In the genomic region with DNA sequence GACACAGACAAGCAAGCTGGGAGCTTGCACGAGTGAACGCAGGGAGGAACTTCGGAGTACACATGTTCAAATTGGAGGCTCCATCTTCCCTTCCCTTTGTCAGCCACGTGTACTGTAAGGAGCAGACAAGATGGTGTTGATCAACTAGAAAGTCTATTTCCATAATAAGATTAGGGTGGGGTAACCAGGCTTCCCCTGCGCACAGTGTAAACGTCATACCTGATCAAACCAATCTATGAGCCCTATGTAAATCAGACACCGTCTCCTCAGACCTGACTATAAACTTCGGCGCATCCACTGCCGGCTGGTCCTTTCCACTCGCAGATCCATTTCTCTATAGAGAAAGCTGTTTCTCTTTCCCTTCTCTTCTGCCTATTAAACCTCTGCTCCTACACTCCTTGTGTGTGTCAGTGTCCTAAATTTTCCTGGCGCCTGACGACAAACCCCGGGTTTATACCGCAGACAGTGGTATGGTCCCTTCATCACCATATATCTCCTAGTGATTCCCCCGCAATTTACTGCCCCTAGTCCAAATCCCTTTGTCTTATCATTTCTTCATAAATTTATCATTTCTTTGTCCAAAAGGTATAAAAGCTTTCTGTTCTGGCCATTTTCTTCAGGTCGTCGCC, we compare ENCODE assay signal across 13 cellular contexts. TPM values are rescaled to one million over a fixed set of nuclear protein-coding genes. Genes with fewer than 3 reads are reported as not detected.
DNase-seq lines count a peak whose midpoint lies in the region; ATAC-seq and TF ChIP-seq lines count a peak whose summit lies in the region.
"Had no signal": no experiment of that assay in that cellular context is flagged by ENCODE, and none has a peak within 500 bp of the region (broad histone marks: within the 10 kb centered on the region; RNA-seq: fewer than 3 reads in every experiment).

No MANE protein-coding gene starts in this region.

- WGBS in suprapubic skin: 77% methylated on average over 18 of the region's 18 CpGs
- 93 to 95% methylated on average over 15 to 18 of the region's 18 CpGs for WGBS in upper lobe of left lung, 2 donors

- intact Hi-C loops in activated CD8-positive, alpha-beta T cell treated with anti-CD3 and anti-CD28 coated beads for 36 hours (cut with micrococcal nuclease): loop anchor here (10.0 kb wide), 4 partner anchors 313 to 1103 kb away; partner anchors contain the start of gene YARS2
- intact Hi-C loops in dendritic cell treated with granulocyte-macrophage colony-stimulating factor and Interleukin-4, amounts not matched to agents 40 ng/mL and 50 ng/mL, for 4 days (cut with micrococcal nuclease): loop anchor here (10.0 kb wide), 1 partner anchor 1023 kb away; the partner anchor contains the start of gene DNM1L

- H3K4me1 ChIP-seq in suprapubic skin: peaks cover 22% of the 10 kb centered on the region
- peaks cover 0 to 5% (median 4%) of the 10 kb centered on the region in 4 donors for H3K4me1 ChIP-seq in upper lobe of left lung

- no peaks in the 10 kb centered on the region for H3K27me3 ChIP-seq in suprapubic skin
- no peaks in the 10 kb centered on the region for H3K27me3 ChIP-seq in upper lobe of left lung

- H3K4me3 ChIP-seq in suprapubic skin (peak overlapping the region; percentile 48), upper lobe of left lung (no peak overlapping the region)

- ATAC-seq in activated CD8-positive, alpha-beta T cell treated with anti-CD3 and anti-CD28 coated beads for 36 hours: no peak
- ATAC-seq in activated CD8-positive, alpha-beta T cell treated with anti-CD3 and anti-CD28 coated beads, Interleukin-2, amount 10 ng/mL, durations not matched to agents 7 days and 5 days: no peak
- ATAC-seq in upper lobe of left lung (ENCODE audit: low FRiP score in 2 of 2): no peak
- ATAC-seq in GM21390 (IDR thresholded peaks at IDR 0.05; ENCODE audit: unreplicated experiment): no peak

- TF ChIP-seq CTCF in activated CD8-positive, alpha-beta T cell treated with anti-CD3 and anti-CD28 coated beads for 36 hours (IDR thresholded peaks at IDR 0.05): no peak
- TF ChIP-seq CTCF in suprapubic skin (IDR thresholded peaks at IDR 0.05) (no peak), upper lobe of left lung (IDR thresholded peaks at IDR 0.05) (no peak)

- no peak for TF ChIP-seq EP300 in suprapubic skin (IDR thresholded peaks at IDR 0.05)
- no peak for TF ChIP-seq EP300 in upper lobe of left lung (IDR thresholded peaks at IDR 0.05)

- no peak for TF ChIP-seq POLR2A in suprapubic skin (IDR thresholded peaks at IDR 0.05)
- TF ChIP-seq POLR2A in upper lobe of left lung (IDR thresholded peaks at IDR 0.05): no peak

- H3K4me3 Mint-ChIP-seq in activated CD8-positive, alpha-beta T cell treated with anti-CD3 and anti-CD28 coated beads for 36 hours: peak overlapping the region; percentile 24
- H3K4me3 Mint-ChIP-seq in activated CD8-positive, alpha-beta T cell treated with anti-CD3 and anti-CD28 coated beads, Interleukin-2, amount 10 ng/mL, durations not matched to agents 7 days and 5 days: no peak overlapping the region
- no peak overlapping the region for H3K4me3 Mint-ChIP-seq in dendritic cell treated with granulocyte-macrophage colony-stimulating factor and Interleukin-4, amounts not matched to agents 40 ng/mL and 50 ng/mL, for 4 days
- H3K4me3 Mint-ChIP-seq: activated naive CD4-positive, alpha-beta T cell treated with anti-CD3 and anti-CD28 coated beads for 36 hours had no signal

- no peak for DNase-seq in activated CD8-positive, alpha-beta T cell treated with anti-CD3 and anti-CD28 coated beads for 36 hours
- DNase-seq in activated CD8-positive, alpha-beta T cell treated with anti-CD3 and anti-CD28 coated beads, Interleukin-2, amount 10 ng/mL, durations not matched to agents 7 days and 5 days: no peak
- peak; percentile 100 for DNase-seq in NCI-H69 (lab: John Stamatoyannopoulos, UW)
- DNase-seq in suprapubic skin (ENCODE audit: low spot score in 2 of 2): no peak
- no peak for DNase-seq in kidney glomerular epithelial cell (lab: John Stamatoyannopoulos, UW)
- no peak for DNase-seq in upper lobe of left lung
- DNase-seq: activated naive CD4-positive, alpha-beta T cell treated with anti-CD3 and anti-CD28 coated beads for 36 hours; effector memory CD4-positive, alpha-beta T cell; NCI-H774; stimulated activated CD4-positive, alpha-beta T cell treated with anti-CD3 and anti-CD28 coated beads, Interleukin-2, amount 100 ng/mL, for 24 hours had no signal

- peaks cover 12% of the 10 kb centered on the region for H3K4me1 Mint-ChIP-seq in activated CD8-positive, alpha-beta T cell treated with anti-CD3 and anti-CD28 coated beads for 36 hours (ENCODE audit: low read depth)
- H3K4me1 Mint-ChIP-seq in activated CD8-positive, alpha-beta T cell treated with anti-CD3 and anti-CD28 coated beads, Interleukin-2, amount 10 ng/mL, durations not matched to agents 7 days and 5 days (ENCODE audit: low read depth): peaks cover 12% of the 10 kb centered on the region
- H3K4me1 Mint-ChIP-seq in dendritic cell treated with granulocyte-macrophage colony-stimulating factor and Interleukin-4, amounts not matched to agents 40 ng/mL and 50 ng/mL, for 4 days (ENCODE audit: low read depth): peaks cover 33% of the 10 kb centered on the region

- H3K27ac ChIP-seq in suprapubic skin (no peak overlapping the region), upper lobe of left lung (no peak overlapping the region)
- H3K27ac ChIP-seq: thoracic aorta had no signal

- H3K9me3 Mint-ChIP-seq in activated CD8-positive, alpha-beta T cell treated with anti-CD3 and anti-CD28 coated beads for 36 hours: no peaks in the 10 kb centered on the region
- H3K9me3 Mint-ChIP-seq in activated CD8-positive, alpha-beta T cell treated with anti-CD3 and anti-CD28 coated beads, Interleukin-2, amount 10 ng/mL, durations not matched to agents 7 days and 5 days (ENCODE audit: insufficient read depth): no peaks in the 10 kb centered on the region
- H3K9me3 Mint-ChIP-seq in dendritic cell treated with granulocyte-macrophage colony-stimulating factor and Interleukin-4, amounts not matched to agents 40 ng/mL and 50 ng/mL, for 4 days: no peaks in the 10 kb centered on the region
- H3K9me3 Mint-ChIP-seq: activated naive CD4-positive, alpha-beta T cell treated with anti-CD3 and anti-CD28 coated beads for 36 hours had no signal

- no peaks in the 10 kb centered on the region for H3K27me3 Mint-ChIP-seq in activated CD8-positive, alpha-beta T cell treated with anti-CD3 and anti-CD28 coated beads for 36 hours
- H3K27me3 Mint-ChIP-seq in activated CD8-positive, alpha-beta T cell treated with anti-CD3 and anti-CD28 coated beads, Interleukin-2, amount 10 ng/mL, durations not matched to agents 7 days and 5 days (ENCODE audit: low read depth): no peaks in the 10 kb centered on the region
- peaks cover under 1% of the 10 kb centered on the region for H3K27me3 Mint-ChIP-seq in dendritic cell treated with granulocyte-macrophage colony-stimulating factor and Interleukin-4, amounts not matched to agents 40 ng/mL and 50 ng/mL, for 4 days

- POLR2A ChIA-PET in activated CD8-positive, alpha-beta T cell treated with anti-CD3 and anti-CD28 coated beads for 36 hours (lab: Charles Lee): interaction anchor here (0.5 to 1.0 kb wide), 2 partner anchors 14 to 837 kb away, joined by 3 read pairs; no protein-coding TSS in a partner anchor
- POLR2A ChIA-PET in activated CD8-positive, alpha-beta T cell treated with anti-CD3 and anti-CD28 coated beads, Interleukin-2, amount 10 ng/mL, durations not matched to agents 7 days and 5 days (lab: Charles Lee): interaction anchor here (0.6 to 1.9 kb wide), 2 partner anchors 8 to 487 kb away, joined by 4 to 5 read pairs; no protein-coding TSS in a partner anchor

- H3K36me3 Mint-ChIP-seq in activated CD8-positive, alpha-beta T cell treated with anti-CD3 and anti-CD28 coated beads for 36 hours (ENCODE audit: low read depth): no peaks in the 10 kb centered on the region
- no peaks in the 10 kb centered on the region for H3K36me3 Mint-ChIP-seq in activated CD8-positive, alpha-beta T cell treated with anti-CD3 and anti-CD28 coated beads, Interleukin-2, amount 10 ng/mL, durations not matched to agents 7 days and 5 days (ENCODE audit: low read depth)
- H3K36me3 Mint-ChIP-seq in dendritic cell treated with granulocyte-macrophage colony-stimulating factor and Interleukin-4, amounts not matched to agents 40 ng/mL and 50 ng/mL, for 4 days (ENCODE audit: low read depth): no peaks in the 10 kb centered on the region

- H3K36me3 ChIP-seq in suprapubic skin (no peaks in the 10 kb centered on the region), upper lobe of left lung (no peaks in the 10 kb centered on the region)
- H3K36me3 ChIP-seq: thoracic aorta had no signal

- CTCF ChIA-PET in activated CD8-positive, alpha-beta T cell treated with anti-CD3 and anti-CD28 coated beads for 36 hours (lab: Charles Lee): interaction anchor here (0.7 to 2.7 kb wide), 13 partner anchors 12 to 706 kb away, joined by 3 to 24 read pairs (median 3); partner anchors contain the start of gene BICD1
- CTCF ChIA-PET in activated CD8-positive, alpha-beta T cell treated with anti-CD3 and anti-CD28 coated beads, Interleukin-2, amount 10 ng/mL, durations not matched to agents 7 days and 5 days (lab: Charles Lee): interaction anchor here (1.0 to 2.7 kb wide), 17 partner anchors 16 to 1103 kb away, joined by 3 to 50 read pairs (median 6); partner anchors contain the start of genes AMN1, BICD1 and YARS2

- H3K27ac Mint-ChIP-seq in activated CD8-positive, alpha-beta T cell treated with anti-CD3 and anti-CD28 coated beads for 36 hours: no peak overlapping the region
- no peak overlapping the region for H3K27ac Mint-ChIP-seq in activated CD8-positive, alpha-beta T cell treated with anti-CD3 and anti-CD28 coated beads, Interleukin-2, amount 10 ng/mL, durations not matched to agents 7 days and 5 days
- H3K27ac Mint-ChIP-seq in dendritic cell treated with granulocyte-macrophage colony-stimulating factor and Interleukin-4, amounts not matched to agents 40 ng/mL and 50 ng/mL, for 4 days: peak overlapping the region; percentile 91
- H3K27ac Mint-ChIP-seq: activated naive CD4-positive, alpha-beta T cell treated with anti-CD3 and anti-CD28 coated beads for 36 hours had no signal

- H3K9me3 ChIP-seq in suprapubic skin (no peaks in the 10 kb centered on the region), upper lobe of left lung (no peaks in the 10 kb centered on the region)
- H3K9me3 ChIP-seq: thoracic aorta had no signal

RNA-seq across cellular contexts. Expression of gene ETFBKMT, which starts 7.5 kb away (rescaled TPM):
- total RNA-seq in activated CD8-positive, alpha-beta T cell treated with anti-CD3 and anti-CD28 coated beads for 36 hours: 1 to 10 TPM in 1 of 2 experiments, under 1 TPM in 1; 0.99 to 1.1 TPM
- total RNA-seq in activated CD8-positive, alpha-beta T cell treated with anti-CD3 and anti-CD28 coated beads, Interleukin-2, amount 10 ng/mL, durations not matched to agents 7 days and 5 days: 1 to 10 TPM; 1.0 to 1.4 TPM
- 1 to 10 TPM; 2.4 to 4.0 (median 2.7) TPM for total RNA-seq in suprapubic skin
- total RNA-seq in upper lobe of left lung: 1 to 10 TPM; 2.1 to 7.3 (median 4.3) TPM
